ENCODE assay signal across 3 cellular contexts in the genomic region with DNA sequence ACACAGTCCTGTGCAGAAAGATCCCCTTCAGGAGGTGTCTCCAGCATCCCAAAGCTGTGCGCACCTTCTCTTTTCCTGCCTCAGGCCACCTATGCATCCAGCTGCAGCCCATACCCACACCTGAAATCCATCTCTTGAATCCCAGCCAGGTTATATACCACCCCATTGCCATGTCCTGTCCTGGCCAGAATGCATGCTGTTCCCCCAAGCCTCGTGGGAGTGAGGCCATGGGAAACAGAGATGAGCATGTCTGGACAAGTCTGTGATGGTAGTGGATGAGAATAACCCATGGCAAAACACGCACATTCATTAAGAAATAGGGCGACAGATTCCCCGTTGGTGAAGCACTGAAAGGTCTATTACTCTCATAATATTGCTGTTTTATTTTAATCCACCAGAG.
TF ChIP-seq lines count a peak whose summit lies in the region.

No MANE protein-coding gene starts in this region.

TF ChIP-seq in GM23338, 12 proteins besides CTCF, POLR2A, EP300 and RAD21 (continued from another document):
- TF ChIP-seq, protein P1, sequence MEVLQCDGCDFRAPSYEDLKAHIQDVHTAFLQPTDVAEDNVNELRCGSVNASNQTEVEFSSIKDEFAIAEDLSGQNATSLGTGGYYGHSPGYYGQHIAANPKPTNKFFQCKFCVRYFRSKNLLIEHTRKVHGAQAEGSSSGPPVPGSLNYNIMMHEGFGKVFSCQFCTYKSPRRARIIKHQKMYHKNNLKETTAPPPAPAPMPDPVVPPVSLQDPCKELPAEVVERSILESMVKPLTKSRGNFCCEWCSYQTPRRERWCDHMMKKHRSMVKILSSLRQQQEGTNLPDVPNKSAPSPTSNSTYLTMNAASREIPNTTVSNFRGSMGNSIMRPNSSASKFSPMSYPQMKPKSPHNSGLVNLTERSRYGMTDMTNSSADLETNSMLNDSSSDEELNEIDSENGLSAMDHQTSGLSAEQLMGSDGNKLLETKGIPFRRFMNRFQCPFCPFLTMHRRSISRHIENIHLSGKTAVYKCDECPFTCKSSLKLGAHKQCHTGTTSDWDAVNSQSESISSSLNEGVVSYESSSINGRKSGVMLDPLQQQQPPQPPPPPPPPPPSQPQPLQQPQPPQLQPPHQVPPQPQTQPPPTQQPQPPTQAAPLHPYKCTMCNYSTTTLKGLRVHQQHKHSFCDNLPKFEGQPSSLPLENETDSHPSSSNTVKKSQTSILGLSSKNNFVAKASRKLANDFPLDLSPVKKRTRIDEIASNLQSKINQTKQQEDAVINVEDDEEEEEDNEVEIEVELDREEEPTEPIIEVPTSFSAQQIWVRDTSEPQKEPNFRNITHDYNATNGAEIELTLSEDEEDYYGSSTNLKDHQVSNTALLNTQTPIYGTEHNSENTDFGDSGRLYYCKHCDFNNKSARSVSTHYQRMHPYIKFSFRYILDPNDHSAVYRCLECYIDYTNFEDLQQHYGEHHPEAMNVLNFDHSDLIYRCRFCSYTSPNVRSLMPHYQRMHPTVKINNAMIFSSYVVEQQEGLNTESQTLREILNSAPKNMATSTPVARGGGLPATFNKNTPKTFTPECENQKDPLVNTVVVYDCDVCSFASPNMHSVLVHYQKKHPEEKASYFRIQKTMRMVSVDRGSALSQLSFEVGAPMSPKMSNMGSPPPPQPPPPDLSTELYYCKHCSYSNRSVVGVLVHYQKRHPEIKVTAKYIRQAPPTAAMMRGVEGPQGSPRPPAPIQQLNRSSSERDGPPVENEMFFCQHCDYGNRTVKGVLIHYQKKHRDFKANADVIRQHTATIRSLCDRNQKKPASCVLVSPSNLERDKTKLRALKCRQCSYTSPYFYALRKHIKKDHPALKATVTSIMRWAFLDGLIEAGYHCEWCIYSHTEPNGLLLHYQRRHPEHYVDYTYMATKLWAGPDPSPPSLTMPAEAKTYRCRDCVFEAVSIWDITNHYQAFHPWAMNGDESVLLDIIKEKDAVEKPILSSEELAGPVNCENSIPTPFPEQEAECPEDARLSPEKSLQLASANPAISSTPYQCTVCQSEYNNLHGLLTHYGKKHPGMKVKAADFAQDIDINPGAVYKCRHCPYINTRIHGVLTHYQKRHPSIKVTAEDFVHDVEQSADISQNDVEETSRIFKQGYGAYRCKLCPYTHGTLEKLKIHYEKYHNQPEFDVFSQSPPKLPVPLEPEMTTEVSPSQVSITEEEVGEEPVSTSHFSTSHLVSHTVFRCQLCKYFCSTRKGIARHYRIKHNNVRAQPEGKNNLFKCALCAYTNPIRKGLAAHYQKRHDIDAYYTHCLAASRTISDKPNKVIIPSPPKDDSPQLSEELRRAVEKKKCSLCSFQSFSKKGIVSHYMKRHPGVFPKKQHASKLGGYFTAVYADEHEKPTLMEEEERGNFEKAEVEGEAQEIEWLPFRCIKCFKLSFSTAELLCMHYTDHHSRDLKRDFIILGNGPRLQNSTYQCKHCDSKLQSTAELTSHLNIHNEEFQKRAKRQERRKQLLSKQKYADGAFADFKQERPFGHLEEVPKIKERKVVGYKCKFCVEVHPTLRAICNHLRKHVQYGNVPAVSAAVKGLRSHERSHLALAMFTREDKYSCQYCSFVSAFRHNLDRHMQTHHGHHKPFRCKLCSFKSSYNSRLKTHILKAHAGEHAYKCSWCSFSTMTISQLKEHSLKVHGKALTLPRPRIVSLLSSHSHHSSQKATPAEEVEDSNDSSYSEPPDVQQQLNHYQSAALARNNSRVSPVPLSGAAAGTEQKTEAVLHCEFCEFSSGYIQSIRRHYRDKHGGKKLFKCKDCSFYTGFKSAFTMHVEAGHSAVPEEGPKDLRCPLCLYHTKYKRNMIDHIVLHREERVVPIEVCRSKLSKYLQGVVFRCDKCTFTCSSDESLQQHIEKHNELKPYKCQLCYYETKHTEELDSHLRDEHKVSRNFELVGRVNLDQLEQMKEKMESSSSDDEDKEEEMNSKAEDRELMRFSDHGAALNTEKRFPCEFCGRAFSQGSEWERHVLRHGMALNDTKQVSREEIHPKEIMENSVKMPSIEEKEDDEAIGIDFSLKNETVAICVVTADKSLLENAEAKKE (CRISPR knock-in tag; IDR thresholded peaks at IDR 0.05) = no peak
- no peak for TF ChIP-seq ZNF114 (CRISPR knock-in tag; IDR thresholded peaks at IDR 0.05)
- no peak for TF ChIP-seq POLR2AphosphoS5 (IDR thresholded peaks at IDR 0.05; ENCODE audit: low read depth)

TF ChIP-seq in HEK293, 187 proteins besides CTCF, POLR2A, EP300 and RAD21 (continued from another document):
- TF ChIP-seq, protein P2, sequence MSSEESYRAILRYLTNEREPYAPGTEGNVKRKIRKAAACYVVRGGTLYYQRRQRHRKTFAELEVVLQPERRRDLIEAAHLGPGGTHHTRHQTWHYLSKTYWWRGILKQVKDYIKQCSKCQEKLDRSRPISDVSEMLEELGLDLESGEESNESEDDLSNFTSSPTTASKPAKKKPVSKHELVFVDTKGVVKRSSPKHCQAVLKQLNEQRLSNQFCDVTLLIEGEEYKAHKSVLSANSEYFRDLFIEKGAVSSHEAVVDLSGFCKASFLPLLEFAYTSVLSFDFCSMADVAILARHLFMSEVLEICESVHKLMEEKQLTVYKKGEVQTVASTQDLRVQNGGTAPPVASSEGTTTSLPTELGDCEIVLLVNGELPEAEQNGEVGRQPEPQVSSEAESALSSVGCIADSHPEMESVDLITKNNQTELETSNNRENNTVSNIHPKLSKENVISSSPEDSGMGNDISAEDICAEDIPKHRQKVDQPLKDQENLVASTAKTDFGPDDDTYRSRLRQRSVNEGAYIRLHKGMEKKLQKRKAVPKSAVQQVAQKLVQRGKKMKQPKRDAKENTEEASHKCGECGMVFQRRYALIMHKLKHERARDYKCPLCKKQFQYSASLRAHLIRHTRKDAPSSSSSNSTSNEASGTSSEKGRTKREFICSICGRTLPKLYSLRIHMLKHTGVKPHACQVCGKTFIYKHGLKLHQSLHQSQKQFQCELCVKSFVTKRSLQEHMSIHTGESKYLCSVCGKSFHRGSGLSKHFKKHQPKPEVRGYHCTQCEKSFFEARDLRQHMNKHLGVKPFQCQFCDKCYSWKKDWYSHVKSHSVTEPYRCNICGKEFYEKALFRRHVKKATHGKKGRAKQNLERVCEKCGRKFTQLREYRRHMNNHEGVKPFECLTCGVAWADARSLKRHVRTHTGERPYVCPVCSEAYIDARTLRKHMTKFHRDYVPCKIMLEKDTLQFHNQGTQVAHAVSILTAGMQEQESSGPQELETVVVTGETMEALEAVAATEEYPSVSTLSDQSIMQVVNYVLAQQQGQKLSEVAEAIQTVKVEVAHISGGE (tag by site-specific recombination; conservative IDR thresholded peaks at IDR 0.05; ENCODE audit: low read depth) = no peak
- peak; percentile 42 for TF ChIP-seq SETDB1 (IDR thresholded peaks at IDR 0.05; ENCODE audit: insufficient read length, low read length)
- TF ChIP-seq ZNF624 (tag by site-specific recombination; IDR thresholded peaks at IDR 0.05) = 0 out of 2 replicates have a peak, but pooled peaks have one; percentile 63
- TF ChIP-seq, protein P3, sequence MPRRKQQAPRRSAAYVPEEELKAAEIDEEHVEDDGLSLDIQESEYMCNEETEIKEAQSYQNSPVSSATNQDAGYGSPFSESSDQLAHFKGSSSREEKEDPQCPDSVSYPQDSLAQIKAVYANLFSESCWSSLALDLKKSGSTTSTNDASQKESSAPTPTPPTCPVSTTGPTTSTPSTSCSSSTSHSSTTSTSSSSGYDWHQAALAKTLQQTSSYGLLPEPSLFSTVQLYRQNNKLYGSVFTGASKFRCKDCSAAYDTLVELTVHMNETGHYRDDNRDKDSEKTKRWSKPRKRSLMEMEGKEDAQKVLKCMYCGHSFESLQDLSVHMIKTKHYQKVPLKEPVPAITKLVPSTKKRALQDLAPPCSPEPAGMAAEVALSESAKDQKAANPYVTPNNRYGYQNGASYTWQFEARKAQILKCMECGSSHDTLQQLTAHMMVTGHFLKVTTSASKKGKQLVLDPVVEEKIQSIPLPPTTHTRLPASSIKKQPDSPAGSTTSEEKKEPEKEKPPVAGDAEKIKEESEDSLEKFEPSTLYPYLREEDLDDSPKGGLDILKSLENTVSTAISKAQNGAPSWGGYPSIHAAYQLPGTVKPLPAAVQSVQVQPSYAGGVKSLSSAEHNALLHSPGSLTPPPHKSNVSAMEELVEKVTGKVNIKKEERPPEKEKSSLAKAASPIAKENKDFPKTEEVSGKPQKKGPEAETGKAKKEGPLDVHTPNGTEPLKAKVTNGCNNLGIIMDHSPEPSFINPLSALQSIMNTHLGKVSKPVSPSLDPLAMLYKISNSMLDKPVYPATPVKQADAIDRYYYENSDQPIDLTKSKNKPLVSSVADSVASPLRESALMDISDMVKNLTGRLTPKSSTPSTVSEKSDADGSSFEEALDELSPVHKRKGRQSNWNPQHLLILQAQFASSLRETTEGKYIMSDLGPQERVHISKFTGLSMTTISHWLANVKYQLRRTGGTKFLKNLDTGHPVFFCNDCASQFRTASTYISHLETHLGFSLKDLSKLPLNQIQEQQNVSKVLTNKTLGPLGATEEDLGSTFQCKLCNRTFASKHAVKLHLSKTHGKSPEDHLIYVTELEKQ (tag by site-specific recombination; IDR thresholded peaks at IDR 0.05; ENCODE audit: borderline replicate concordance) = no peak

TF ChIP-seq in SK-N-SH, 30 proteins besides CTCF, POLR2A, EP300 and RAD21 (continued from another document):
- TF ChIP-seq, protein P4, sequence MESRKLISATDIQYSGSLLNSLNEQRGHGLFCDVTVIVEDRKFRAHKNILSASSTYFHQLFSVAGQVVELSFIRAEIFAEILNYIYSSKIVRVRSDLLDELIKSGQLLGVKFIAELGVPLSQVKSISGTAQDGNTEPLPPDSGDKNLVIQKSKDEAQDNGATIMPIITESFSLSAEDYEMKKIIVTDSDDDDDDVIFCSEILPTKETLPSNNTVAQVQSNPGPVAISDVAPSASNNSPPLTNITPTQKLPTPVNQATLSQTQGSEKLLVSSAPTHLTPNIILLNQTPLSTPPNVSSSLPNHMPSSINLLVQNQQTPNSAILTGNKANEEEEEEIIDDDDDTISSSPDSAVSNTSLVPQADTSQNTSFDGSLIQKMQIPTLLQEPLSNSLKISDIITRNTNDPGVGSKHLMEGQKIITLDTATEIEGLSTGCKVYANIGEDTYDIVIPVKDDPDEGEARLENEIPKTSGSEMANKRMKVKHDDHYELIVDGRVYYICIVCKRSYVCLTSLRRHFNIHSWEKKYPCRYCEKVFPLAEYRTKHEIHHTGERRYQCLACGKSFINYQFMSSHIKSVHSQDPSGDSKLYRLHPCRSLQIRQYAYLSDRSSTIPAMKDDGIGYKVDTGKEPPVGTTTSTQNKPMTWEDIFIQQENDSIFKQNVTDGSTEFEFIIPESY (IDR thresholded peaks at IDR 0.05; ENCODE audit: borderline replicate concordance, low read depth) = no peak
- TF ChIP-seq RXRA (IDR thresholded peaks at IDR 0.05; ENCODE audit: borderline replicate concordance, low read depth) = no peak
- TF ChIP-seq SIN3A (IDR thresholded peaks at IDR 0.05; ENCODE audit: borderline replicate concordance, low read depth, low read length) = no peak
- TF ChIP-seq RCOR1 (IDR thresholded peaks at IDR 0.05; ENCODE audit: low read length) = no peak
- TF ChIP-seq, protein P5, sequence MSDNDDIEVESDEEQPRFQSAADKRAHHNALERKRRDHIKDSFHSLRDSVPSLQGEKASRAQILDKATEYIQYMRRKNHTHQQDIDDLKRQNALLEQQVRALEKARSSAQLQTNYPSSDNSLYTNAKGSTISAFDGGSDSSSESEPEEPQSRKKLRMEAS (IDR thresholded peaks at IDR 0.05; ENCODE audit: low read depth) = no peak
